Comparison of ENCODE assay signal across 2 cellular contexts in the genomic region with DNA sequence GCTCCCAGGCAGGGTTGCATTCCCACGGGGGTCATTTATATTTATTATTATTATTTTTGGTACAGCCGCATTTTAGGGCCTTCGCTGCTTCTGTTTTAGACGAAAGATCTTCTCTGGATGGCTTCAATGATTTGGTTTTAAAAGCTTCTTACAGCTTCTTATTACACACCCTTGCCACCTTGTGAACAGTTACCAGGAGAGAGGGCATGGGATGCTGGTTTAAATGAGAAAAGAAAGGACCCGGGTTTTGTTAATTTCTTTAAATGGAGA.
TF ChIP-seq lines count a peak whose summit lies in the region.

No MANE protein-coding gene starts in this region.

TF ChIP-seq in SK-N-SH, 30 proteins besides CTCF, POLR2A, EP300 and RAD21 (continued from another document):
- TF ChIP-seq USF2 (IDR thresholded peaks at IDR 0.05; ENCODE audit: borderline replicate concordance, low read depth, low read length) (no peak), GABPA (IDR thresholded peaks at IDR 0.05; ENCODE audit: low read depth) (no peak), TCF12 (IDR thresholded peaks at IDR 0.05) (no peak), NRF1 (IDR thresholded peaks at IDR 0.05; ENCODE audit: low read depth, low read length) (no peak), CHD2 (IDR thresholded peaks at IDR 0.05; ENCODE audit: low read length, partially characterized antibody) (no peak), MAX (IDR thresholded peaks at IDR 0.05; ENCODE audit: low read depth) (no peak), TAF1 (IDR thresholded peaks at IDR 0.05; ENCODE audit: borderline replicate concordance, low read depth, low read length) (no peak), SMC3 (IDR thresholded peaks at IDR 0.05; ENCODE audit: low read depth, low read length) (no peak), EZH2phosphoT487 (IDR thresholded peaks at IDR 0.05; ENCODE audit: borderline replicate concordance, low read depth) (no peak), MXI1 (IDR thresholded peaks at IDR 0.05; ENCODE audit: low read depth, low read length) (no peak), NFIC (IDR thresholded peaks at IDR 0.05; ENCODE audit: borderline replicate concordance) (no peak), YY1 (IDR thresholded peaks at IDR 0.05; ENCODE audit: low read depth) (no peak)
- TF ChIP-seq, protein P1, sequence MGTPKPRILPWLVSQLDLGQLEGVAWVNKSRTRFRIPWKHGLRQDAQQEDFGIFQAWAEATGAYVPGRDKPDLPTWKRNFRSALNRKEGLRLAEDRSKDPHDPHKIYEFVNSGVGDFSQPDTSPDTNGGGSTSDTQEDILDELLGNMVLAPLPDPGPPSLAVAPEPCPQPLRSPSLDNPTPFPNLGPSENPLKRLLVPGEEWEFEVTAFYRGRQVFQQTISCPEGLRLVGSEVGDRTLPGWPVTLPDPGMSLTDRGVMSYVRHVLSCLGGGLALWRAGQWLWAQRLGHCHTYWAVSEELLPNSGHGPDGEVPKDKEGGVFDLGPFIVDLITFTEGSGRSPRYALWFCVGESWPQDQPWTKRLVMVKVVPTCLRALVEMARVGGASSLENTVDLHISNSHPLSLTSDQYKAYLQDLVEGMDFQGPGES (IDR thresholded peaks at IDR 0.05; ENCODE audit: low read depth, low read length), result no peak

TF ChIP-seq in SK-N-SH treated with all-trans-retinoic acid at 6 μM for 48 hours, 23 proteins besides CTCF, POLR2A, EP300 and RAD21:
- TF ChIP-seq, protein P2, sequence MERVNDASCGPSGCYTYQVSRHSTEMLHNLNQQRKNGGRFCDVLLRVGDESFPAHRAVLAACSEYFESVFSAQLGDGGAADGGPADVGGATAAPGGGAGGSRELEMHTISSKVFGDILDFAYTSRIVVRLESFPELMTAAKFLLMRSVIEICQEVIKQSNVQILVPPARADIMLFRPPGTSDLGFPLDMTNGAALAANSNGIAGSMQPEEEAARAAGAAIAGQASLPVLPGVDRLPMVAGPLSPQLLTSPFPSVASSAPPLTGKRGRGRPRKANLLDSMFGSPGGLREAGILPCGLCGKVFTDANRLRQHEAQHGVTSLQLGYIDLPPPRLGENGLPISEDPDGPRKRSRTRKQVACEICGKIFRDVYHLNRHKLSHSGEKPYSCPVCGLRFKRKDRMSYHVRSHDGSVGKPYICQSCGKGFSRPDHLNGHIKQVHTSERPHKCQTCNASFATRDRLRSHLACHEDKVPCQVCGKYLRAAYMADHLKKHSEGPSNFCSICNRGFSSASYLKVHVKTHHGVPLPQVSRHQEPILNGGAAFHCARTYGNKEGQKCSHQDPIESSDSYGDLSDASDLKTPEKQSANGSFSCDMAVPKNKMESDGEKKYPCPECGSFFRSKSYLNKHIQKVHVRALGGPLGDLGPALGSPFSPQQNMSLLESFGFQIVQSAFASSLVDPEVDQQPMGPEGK (CRISPR knock-in tag; IDR thresholded peaks at IDR 0.05; ENCODE audit: borderline replicate concordance), result no peak
- TF ChIP-seq TCF4 (CRISPR knock-in tag; IDR thresholded peaks at IDR 0.05; ENCODE audit: borderline replicate concordance) (no peak), PPARA (CRISPR knock-in tag; IDR thresholded peaks at IDR 0.05; ENCODE audit: borderline replicate concordance) (no peak), OSR1 (CRISPR knock-in tag; IDR thresholded peaks at IDR 0.05) (no peak), ZNF565 (CRISPR knock-in tag; conservative IDR thresholded peaks at IDR 0.05; ENCODE audit: low read depth) (no peak), ESRRG (CRISPR knock-in tag; IDR thresholded peaks at IDR 0.05) (no peak), TOX (CRISPR knock-in tag; IDR thresholded peaks at IDR 0.05; ENCODE audit: borderline replicate concordance) (no peak), ZFP30 (CRISPR knock-in tag; IDR thresholded peaks at IDR 0.05) (no peak), CREB5 (CRISPR knock-in tag; IDR thresholded peaks at IDR 0.05; ENCODE audit: low read depth) (no peak), BACH2 (CRISPR knock-in tag; IDR thresholded peaks at IDR 0.05; ENCODE audit: borderline replicate concordance) (no peak), ISL1 (CRISPR knock-in tag; IDR thresholded peaks at IDR 0.05) (no peak), SNAI2 (CRISPR knock-in tag; IDR thresholded peaks at IDR 0.05) (no peak), ZNF70 (CRISPR knock-in tag; IDR thresholded peaks at IDR 0.05) (no peak), RARB (CRISPR knock-in tag; IDR thresholded peaks at IDR 0.05) (no peak)
